Comparison of ENCODE assay signal across 8 cellular contexts in genomic region chr4:86895692-86896488, GRCh38. TPM values are rescaled to one million over a fixed set of nuclear protein-coding genes. Genes with fewer than 3 reads are reported as not detected.
DNase-seq lines count a peak whose midpoint lies in the region; ATAC-seq and TF ChIP-seq lines count a peak whose summit lies in the region.

No MANE protein-coding gene starts in this region.

- no peaks in the 10 kb centered on the region for H3K36me3 ChIP-seq in Peyer's patch

- no peaks in the 10 kb centered on the region for H3K9me3 ChIP-seq in Peyer's patch

- peak; percentile 81 for TF ChIP-seq CTCF in LNCAP (IDR thresholded peaks at IDR 0.05)
- peak; percentile 19 to 86 (median 68) for TF ChIP-seq CTCF in Peyer's patch (IDR thresholded peaks at IDR 0.05)

- peaks cover 0 to 12% (median 3%) of the 10 kb centered on the region in 4 donors for H3K4me1 ChIP-seq in Peyer's patch

- H3K27me3 ChIP-seq in Peyer's patch, result no peaks in the 10 kb centered on the region

- DNase-seq in EL (peak; percentile 66), Peyer's patch (no peak), dermis microvascular lymphatic vessel endothelial cell (ENCODE audit: low read depth in 2 of 2) (peak; percentile 60 to 76), medulla oblongata (ENCODE audit: extremely low spot score) (peak; percentile 91), HK-2 (ENCODE audit: unreplicated experiment) (no peak)
- DNase-seq in stimulated activated CD4-positive, alpha-beta T cell treated with anti-CD3 and anti-CD28 coated beads, Interleukin-4, amount 100 ng/mL, for 4 hours, result no peak

- H3K27ac ChIP-seq in Peyer's patch, result no peak overlapping the region

- H3K4me3 ChIP-seq in Peyer's patch, result no peak overlapping the region

- TF ChIP-seq POLR2A in Peyer's patch (IDR thresholded peaks at IDR 0.05), result no peak

- ATAC-seq in GM21526 (IDR thresholded peaks at IDR 0.05; ENCODE audit: low FRiP score, unreplicated experiment), result peak; percentile 61

RNA-seq across cellular contexts. Expression of gene C4orf36, which starts 3.7 kb away (rescaled TPM):
- total RNA-seq in Peyer's patch (1 to 10 TPM in 2 of 4 donors, not detected in 2; 1.7 to 6.6 TPM), dermis microvascular lymphatic vessel endothelial cell (0.38 and 0.39 TPM in 2 replicates)

RNA-seq across cellular contexts. Expression of gene AFF1, which starts 38.9 kb away (rescaled TPM):
- total RNA-seq in Peyer's patch, result 100 to 1,000 TPM in 3 of 4 donors, 10 to 100 TPM in 1; 72.5 to 128 (median 108) TPM
- 13.2 and 22.4 TPM in 2 replicates for total RNA-seq in dermis microvascular lymphatic vessel endothelial cell

RNA-seq across cellular contexts. Expression of gene SLC10A6, which starts 46.7 kb away (rescaled TPM):
- total RNA-seq in Peyer's patch, result under 1 TPM in 1 of 4 donors, not detected in 3; 0.54 TPM
- total RNA-seq in dermis microvascular lymphatic vessel endothelial cell, result 0.26 and 2.1 TPM in 2 replicates

Comparison
In these comparisons a context has a peak if more than half of its experiments do, and no peak if none do; other contexts are left out.
1. DNase-seq: peak in EL (single experiment), dermis microvascular lymphatic vessel endothelial cell (2 of 2) and medulla oblongata (single experiment); none in Peyer's patch (0 of 3), HK-2 (single experiment) and stimulated activated CD4-positive, alpha-beta T cell treated with anti-CD3 and anti-CD28 coated beads, Interleukin-4, amount 100 ng/mL, for 4 hours (0 of 2).